In genomic region chr19:2561895-2562294, GRCh38 we compare ENCODE assay signal across 9 cellular contexts.
DNase-seq lines count a peak whose midpoint lies in the region; ATAC-seq and TF ChIP-seq lines count a peak whose summit lies in the region.
"Had no signal": no experiment of that assay in that cellular context is flagged by ENCODE, and none has a peak within 500 bp of the region (broad histone marks: within the 10 kb centered on the region; RNA-seq: fewer than 3 reads in every experiment).

No MANE protein-coding gene starts in this region.

- CTCF ChIA-PET in mammary epithelial cell (lab: Charles Lee; ENCODE audit: low non-redundant PET): no interaction called here

- H3K27me3 ChIP-seq in mammary epithelial cell (ENCODE audit: insufficient read depth, low read length) (no peaks in the 10 kb centered on the region), GM23248 (replicated peaks; ENCODE audit: insufficient read depth) (no peaks in the 10 kb centered on the region)

- H3K36me3 ChIP-seq in mammary epithelial cell (ENCODE audit: insufficient read depth, low read length) (no peaks in the 10 kb centered on the region), GM23248 (ENCODE audit: low read depth) (no peaks in the 10 kb centered on the region)

- H3K79me2 ChIP-seq in mammary epithelial cell (ENCODE audit: insufficient read depth, low read length) (no peaks in the 10 kb centered on the region), GM23248 (ENCODE audit: insufficient read depth) (no peaks in the 10 kb centered on the region)

- TF ChIP-seq CTCF in mammary epithelial cell (conservative IDR thresholded peaks at IDR 0.05 in 1 of 2, IDR thresholded peaks at IDR 0.05 in 1 of 2; ENCODE audit: extremely low read depth in 1 of 2, insufficient read depth in 1 of 2, low read depth in 1 of 2, low read length in 2 of 2): no peak

- H3K9me3 ChIP-seq in mammary epithelial cell (replicated peaks; ENCODE audit: insufficient read depth, low read length) (no peaks in the 10 kb centered on the region), GM23248 (ENCODE audit: low read depth) (no peaks in the 10 kb centered on the region)

- peak in 4 of 5 experiments; percentile 14 to 76 (median 47) for DNase-seq in T-helper 2 cell
- no peak for DNase-seq in mammary epithelial cell
- DNase-seq in stimulated activated CD4-positive, alpha-beta T cell treated with anti-CD3 and anti-CD28 coated beads, TNF-alpha, amount 100 ng/mL, for 4 hours (ENCODE audit: low read depth in 3 of 3): peak; percentile 30 to 65 (median 44)
- no peak for DNase-seq in NCI-H345 (lab: John Stamatoyannopoulos, UW)
- DNase-seq in GM23248: no peak
- DNase-seq in NCI-H146 (lab: John Stamatoyannopoulos, UW): no peak
- DNase-seq: IMR-90 had no signal

- H3K4me2 ChIP-seq in mammary epithelial cell (ENCODE audit: insufficient read depth, low read depth, low read length): peak overlapping the region; percentile 26
- H3K4me2 ChIP-seq in GM23248 (ENCODE audit: unreplicated experiment): no peak overlapping the region

- no peaks in the 10 kb centered on the region for H4K20me1 ChIP-seq in mammary epithelial cell (ENCODE audit: insufficient read depth, low read length)
- no peaks in the 10 kb centered on the region for H4K20me1 ChIP-seq in GM23248 (ENCODE audit: insufficient read depth)

- H3K4me3 ChIP-seq in mammary epithelial cell (replicated peaks in 1 of 3; ENCODE audit: insufficient read depth in 1 of 3, low read depth in 2 of 3, low read length in 3 of 3) (no peak overlapping the region), GM23248 (no peak overlapping the region)

- peak overlapping the region; percentile 32 for H2AFZ ChIP-seq in mammary epithelial cell (ENCODE audit: low read depth, low read length)
- no peak overlapping the region for H2AFZ ChIP-seq in GM23248

- in situ Hi-C loops in mammary epithelial cell (cut with MboI; ENCODE audit: low sequenced_read_pairs in 2 of 2): no loop called here
- in situ Hi-C loops in GM23248 (cut with MboI): no loop called here

- ATAC-seq in GM18511 (IDR thresholded peaks at IDR 0.05; ENCODE audit: unreplicated experiment): peak; percentile 78
- ATAC-seq in HG02763 (IDR thresholded peaks at IDR 0.05; ENCODE audit: unreplicated experiment): peak; percentile 78

- H3K9ac ChIP-seq in mammary epithelial cell (ENCODE audit: insufficient read depth, low read length): no peak overlapping the region
- no peak overlapping the region for H3K9ac ChIP-seq in GM23248

- dilution Hi-C loops in mammary epithelial cell (cut with HindIII; ENCODE audit: low sequenced_read_pairs): loop anchor here (10.0 kb wide), 1 partner anchor 133 kb away; no protein-coding TSS in a partner anchor

- no peaks in the 10 kb centered on the region for H3F3A ChIP-seq in GM23248 (ENCODE audit: insufficient read depth)

- no TSS peak for BruUV-seq in mammary epithelial cell (replicated peaks; lab: Mats Ljungman, UMichigan)

- H3K9me2 ChIP-seq in GM23248 (ENCODE audit: insufficient read depth): no peaks in the 10 kb centered on the region

- no peak overlapping the region for H3K27ac ChIP-seq in mammary epithelial cell (ENCODE audit: insufficient read depth, low read depth, low read length)
- no peak overlapping the region for H3K27ac ChIP-seq in GM23248

- 23% methylated on average over 11 of the region's 14 CpGs for WGBS in mammary epithelial cell (ENCODE audit: low coverage, missing lambda C conversion rate)
- WGBS in GM23248 (ENCODE audit: low coverage in 1 of 2, low lambda C conversion rate in 2 of 2, missing lambda C conversion rate in 2 of 2), 2 experiments: 80 to 81% methylated on average over 11 to 14 of the region's 14 CpGs

- intact Hi-C loops in mammary epithelial cell (cut with micrococcal nuclease): no loop called here

- H3K4me1 ChIP-seq in mammary epithelial cell (ENCODE audit: insufficient read depth, low read length): peaks cover 3% of the 10 kb centered on the region
- no peaks in the 10 kb centered on the region for H3K4me1 ChIP-seq in GM23248 (ENCODE audit: insufficient read depth)

Comparison
In these comparisons a context has a peak if more than half of its experiments do, and no peak if none do; other contexts are left out.
1. DNase-seq: peak in T-helper 2 cell (4 of 5) and stimulated activated CD4-positive, alpha-beta T cell treated with anti-CD3 and anti-CD28 coated beads, TNF-alpha, amount 100 ng/mL, for 4 hours (3 of 3); none in mammary epithelial cell (single experiment), NCI-H345 (single experiment), GM23248 (single experiment) and NCI-H146 (single experiment).